1 cellular context compared by ENCODE assay signal in the genomic region with DNA sequence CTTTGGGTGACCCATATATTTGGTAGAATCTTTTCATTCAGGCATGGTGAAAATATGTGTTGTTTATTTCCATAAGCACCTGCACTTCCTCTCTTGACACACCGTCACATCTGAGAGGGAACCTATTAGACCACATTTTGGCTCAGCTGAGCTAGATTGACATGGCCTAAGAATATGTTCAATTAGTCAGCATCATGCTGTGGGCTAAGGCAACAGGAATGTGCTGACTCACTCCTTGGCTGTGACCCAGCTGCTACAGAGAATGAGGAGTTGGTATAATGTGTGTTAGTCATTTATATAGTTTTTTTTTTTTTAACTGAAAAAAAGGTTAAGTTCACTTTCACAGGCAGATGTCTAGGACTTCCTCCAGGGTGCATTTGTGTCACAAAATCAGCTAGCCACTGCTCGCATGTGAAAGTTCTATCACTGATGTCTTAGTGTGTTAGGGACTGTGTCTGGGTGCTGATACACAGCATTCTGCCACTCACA.
A peak's percentile ranks its signal among the peaks of the same experiment; 100 is the strongest.
TF ChIP-seq lines count a peak whose summit lies in the region.

No MANE protein-coding gene starts in this region.

TF ChIP-seq in GM12878, 131 proteins besides CTCF, POLR2A, EP300 and RAD21 (continued from another document and continues in another):
- TF ChIP-seq, protein P1, sequence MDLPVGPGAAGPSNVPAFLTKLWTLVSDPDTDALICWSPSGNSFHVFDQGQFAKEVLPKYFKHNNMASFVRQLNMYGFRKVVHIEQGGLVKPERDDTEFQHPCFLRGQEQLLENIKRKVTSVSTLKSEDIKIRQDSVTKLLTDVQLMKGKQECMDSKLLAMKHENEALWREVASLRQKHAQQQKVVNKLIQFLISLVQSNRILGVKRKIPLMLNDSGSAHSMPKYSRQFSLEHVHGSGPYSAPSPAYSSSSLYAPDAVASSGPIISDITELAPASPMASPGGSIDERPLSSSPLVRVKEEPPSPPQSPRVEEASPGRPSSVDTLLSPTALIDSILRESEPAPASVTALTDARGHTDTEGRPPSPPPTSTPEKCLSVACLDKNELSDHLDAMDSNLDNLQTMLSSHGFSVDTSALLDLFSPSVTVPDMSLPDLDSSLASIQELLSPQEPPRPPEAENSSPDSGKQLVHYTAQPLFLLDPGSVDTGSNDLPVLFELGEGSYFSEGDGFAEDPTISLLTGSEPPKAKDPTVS (IDR thresholded peaks at IDR 0.05; ENCODE audit: low read depth, low read length) = no peak
- TF ChIP-seq GATAD2B (conservative IDR thresholded peaks at IDR 0.05; ENCODE audit: low read depth) = no peak
- 0 out of 2 replicates have a peak, but pooled peaks have one; percentile 8 for TF ChIP-seq YY1 (IDR thresholded peaks at IDR 0.05; ENCODE audit: low read depth, low read length)
- TF ChIP-seq NFYA (IDR thresholded peaks at IDR 0.05; ENCODE audit: borderline replicate concordance, low read depth, low read length) = no peak
- TF ChIP-seq E2F8 (IDR thresholded peaks at IDR 0.05; ENCODE audit: low read depth, partially characterized antibody) = no peak
- 0 out of 2 replicates have a peak, but pooled peaks have one; percentile 24 for TF ChIP-seq ATF7 (IDR thresholded peaks at IDR 0.05; ENCODE audit: low read depth)
- TF ChIP-seq RBBP5 (conservative IDR thresholded peaks at IDR 0.05) = no peak
- peak; percentile 77 for TF ChIP-seq RUNX3 (IDR thresholded peaks at IDR 0.05; ENCODE audit: low read length)
- peak; percentile 93 for TF ChIP-seq PKNOX1 (IDR thresholded peaks at IDR 0.05)
- TF ChIP-seq POU2F2 (IDR thresholded peaks at IDR 0.05; ENCODE audit: borderline replicate concordance, low read depth, low read length) = no peak
- TF ChIP-seq, protein P2, sequence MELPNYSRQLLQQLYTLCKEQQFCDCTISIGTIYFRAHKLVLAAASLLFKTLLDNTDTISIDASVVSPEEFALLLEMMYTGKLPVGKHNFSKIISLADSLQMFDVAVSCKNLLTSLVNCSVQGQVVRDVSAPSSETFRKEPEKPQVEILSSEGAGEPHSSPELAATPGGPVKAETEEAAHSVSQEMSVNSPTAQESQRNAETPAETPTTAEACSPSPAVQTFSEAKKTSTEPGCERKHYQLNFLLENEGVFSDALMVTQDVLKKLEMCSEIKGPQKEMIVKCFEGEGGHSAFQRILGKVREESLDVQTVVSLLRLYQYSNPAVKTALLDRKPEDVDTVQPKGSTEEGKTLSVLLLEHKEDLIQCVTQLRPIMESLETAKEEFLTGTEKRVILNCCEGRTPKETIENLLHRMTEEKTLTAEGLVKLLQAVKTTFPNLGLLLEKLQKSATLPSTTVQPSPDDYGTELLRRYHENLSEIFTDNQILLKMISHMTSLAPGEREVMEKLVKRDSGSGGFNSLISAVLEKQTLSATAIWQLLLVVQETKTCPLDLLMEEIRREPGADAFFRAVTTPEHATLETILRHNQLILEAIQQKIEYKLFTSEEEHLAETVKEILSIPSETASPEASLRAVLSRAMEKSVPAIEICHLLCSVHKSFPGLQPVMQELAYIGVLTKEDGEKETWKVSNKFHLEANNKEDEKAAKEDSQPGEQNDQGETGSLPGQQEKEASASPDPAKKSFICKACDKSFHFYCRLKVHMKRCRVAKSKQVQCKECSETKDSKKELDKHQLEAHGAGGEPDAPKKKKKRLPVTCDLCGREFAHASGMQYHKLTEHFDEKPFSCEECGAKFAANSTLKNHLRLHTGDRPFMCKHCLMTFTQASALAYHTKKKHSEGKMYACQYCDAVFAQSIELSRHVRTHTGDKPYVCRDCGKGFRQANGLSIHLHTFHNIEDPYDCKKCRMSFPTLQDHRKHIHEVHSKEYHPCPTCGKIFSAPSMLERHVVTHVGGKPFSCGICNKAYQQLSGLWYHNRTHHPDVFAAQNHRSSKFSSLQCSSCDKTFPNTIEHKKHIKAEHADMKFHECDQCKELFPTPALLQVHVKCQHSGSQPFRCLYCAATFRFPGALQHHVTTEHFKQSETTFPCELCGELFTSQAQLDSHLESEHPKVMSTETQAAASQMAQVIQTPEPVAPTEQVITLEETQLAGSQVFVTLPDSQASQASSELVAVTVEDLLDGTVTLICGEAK (IDR thresholded peaks at IDR 0.05; ENCODE audit: borderline replicate concordance) = no peak
- peak; percentile 78 for TF ChIP-seq ZNF384 (IDR thresholded peaks at IDR 0.05; ENCODE audit: borderline replicate concordance, low read depth, low read length)
- TF ChIP-seq IKZF2 (IDR thresholded peaks at IDR 0.05) = peak in 1 of 2 experiments; percentile 17; a peak in 1 of 4 replicates
- TF ChIP-seq NFIC (IDR thresholded peaks at IDR 0.05; ENCODE audit: low read depth, low read length) = peak; percentile 64; the same call in 1 of the 2 replicates
- no peak for TF ChIP-seq SIN3A (IDR thresholded peaks at IDR 0.05; ENCODE audit: low read depth, low read length)
- TF ChIP-seq PAX5 (IDR thresholded peaks at IDR 0.05; ENCODE audit: borderline replicate concordance, low read depth, low read length) = no peak
- 0 out of 2 replicates have a peak, but pooled peaks have one; percentile 24 for TF ChIP-seq MEF2A (IDR thresholded peaks at IDR 0.05; ENCODE audit: insufficient read depth, low read depth, low read length)
- TF ChIP-seq NFXL1 (IDR thresholded peaks at IDR 0.05; ENCODE audit: borderline replicate concordance) = no peak
- no peak for TF ChIP-seq IRF3 (IDR thresholded peaks at IDR 0.05)
- TF ChIP-seq CREM (IDR thresholded peaks at IDR 0.05; ENCODE audit: low read depth) = peak; percentile 41; the same call in 1 of the 2 replicates
- TF ChIP-seq MXI1 (IDR thresholded peaks at IDR 0.05; ENCODE audit: low read depth, low read length) = no peak
- TF ChIP-seq, protein P3, sequence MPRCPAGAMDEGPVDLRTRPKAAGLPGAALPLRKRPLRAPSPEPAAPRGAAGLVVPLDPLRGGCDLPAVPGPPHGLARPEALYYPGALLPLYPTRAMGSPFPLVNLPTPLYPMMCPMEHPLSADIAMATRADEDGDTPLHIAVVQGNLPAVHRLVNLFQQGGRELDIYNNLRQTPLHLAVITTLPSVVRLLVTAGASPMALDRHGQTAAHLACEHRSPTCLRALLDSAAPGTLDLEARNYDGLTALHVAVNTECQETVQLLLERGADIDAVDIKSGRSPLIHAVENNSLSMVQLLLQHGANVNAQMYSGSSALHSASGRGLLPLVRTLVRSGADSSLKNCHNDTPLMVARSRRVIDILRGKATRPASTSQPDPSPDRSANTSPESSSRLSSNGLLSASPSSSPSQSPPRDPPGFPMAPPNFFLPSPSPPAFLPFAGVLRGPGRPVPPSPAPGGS (IDR thresholded peaks at IDR 0.05; ENCODE audit: borderline replicate concordance, insufficient read depth, low read depth, low read length, poor library complexity, severe bottlenecking) = peak; percentile 45
- TF ChIP-seq BHLHE40 (IDR thresholded peaks at IDR 0.05; ENCODE audit: borderline replicate concordance in 1 of 2, low read depth in 2 of 2, low read length in 1 of 2) = no peak
- TF ChIP-seq CREB1 (IDR thresholded peaks at IDR 0.05; ENCODE audit: low read depth) = peak; percentile 21; the same call in 1 of the 2 replicates
- TF ChIP-seq, protein P4, sequence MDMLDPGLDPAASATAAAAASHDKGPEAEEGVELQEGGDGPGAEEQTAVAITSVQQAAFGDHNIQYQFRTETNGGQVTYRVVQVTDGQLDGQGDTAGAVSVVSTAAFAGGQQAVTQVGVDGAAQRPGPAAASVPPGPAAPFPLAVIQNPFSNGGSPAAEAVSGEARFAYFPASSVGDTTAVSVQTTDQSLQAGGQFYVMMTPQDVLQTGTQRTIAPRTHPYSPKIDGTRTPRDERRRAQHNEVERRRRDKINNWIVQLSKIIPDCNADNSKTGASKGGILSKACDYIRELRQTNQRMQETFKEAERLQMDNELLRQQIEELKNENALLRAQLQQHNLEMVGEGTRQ (IDR thresholded peaks at IDR 0.05; ENCODE audit: borderline replicate concordance, low read depth, low read length) = no peak
- no peak for TF ChIP-seq CEBPB (IDR thresholded peaks at IDR 0.05; ENCODE audit: borderline replicate concordance in 1 of 2, low read depth in 2 of 2, low read length in 2 of 2)
- TF ChIP-seq BCL11A (IDR thresholded peaks at IDR 0.05; ENCODE audit: low read depth, low read length) = 0 out of 2 replicates have a peak, but pooled peaks have one; percentile 56
- peak; percentile 53; the same call in 1 of the 2 replicates for TF ChIP-seq TCF12 (IDR thresholded peaks at IDR 0.05; ENCODE audit: low read depth, low read length)
- TF ChIP-seq JUNB (IDR thresholded peaks at IDR 0.05) = peak; percentile 82
- TF ChIP-seq, protein P5, sequence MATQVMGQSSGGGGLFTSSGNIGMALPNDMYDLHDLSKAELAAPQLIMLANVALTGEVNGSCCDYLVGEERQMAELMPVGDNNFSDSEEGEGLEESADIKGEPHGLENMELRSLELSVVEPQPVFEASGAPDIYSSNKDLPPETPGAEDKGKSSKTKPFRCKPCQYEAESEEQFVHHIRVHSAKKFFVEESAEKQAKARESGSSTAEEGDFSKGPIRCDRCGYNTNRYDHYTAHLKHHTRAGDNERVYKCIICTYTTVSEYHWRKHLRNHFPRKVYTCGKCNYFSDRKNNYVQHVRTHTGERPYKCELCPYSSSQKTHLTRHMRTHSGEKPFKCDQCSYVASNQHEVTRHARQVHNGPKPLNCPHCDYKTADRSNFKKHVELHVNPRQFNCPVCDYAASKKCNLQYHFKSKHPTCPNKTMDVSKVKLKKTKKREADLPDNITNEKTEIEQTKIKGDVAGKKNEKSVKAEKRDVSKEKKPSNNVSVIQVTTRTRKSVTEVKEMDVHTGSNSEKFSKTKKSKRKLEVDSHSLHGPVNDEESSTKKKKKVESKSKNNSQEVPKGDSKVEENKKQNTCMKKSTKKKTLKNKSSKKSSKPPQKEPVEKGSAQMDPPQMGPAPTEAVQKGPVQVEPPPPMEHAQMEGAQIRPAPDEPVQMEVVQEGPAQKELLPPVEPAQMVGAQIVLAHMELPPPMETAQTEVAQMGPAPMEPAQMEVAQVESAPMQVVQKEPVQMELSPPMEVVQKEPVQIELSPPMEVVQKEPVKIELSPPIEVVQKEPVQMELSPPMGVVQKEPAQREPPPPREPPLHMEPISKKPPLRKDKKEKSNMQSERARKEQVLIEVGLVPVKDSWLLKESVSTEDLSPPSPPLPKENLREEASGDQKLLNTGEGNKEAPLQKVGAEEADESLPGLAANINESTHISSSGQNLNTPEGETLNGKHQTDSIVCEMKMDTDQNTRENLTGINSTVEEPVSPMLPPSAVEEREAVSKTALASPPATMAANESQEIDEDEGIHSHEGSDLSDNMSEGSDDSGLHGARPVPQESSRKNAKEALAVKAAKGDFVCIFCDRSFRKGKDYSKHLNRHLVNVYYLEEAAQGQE (IDR thresholded peaks at IDR 0.05; ENCODE audit: low read depth, low read length) = no peak
- no peak for TF ChIP-seq RAD51 (IDR thresholded peaks at IDR 0.05)
- TF ChIP-seq ATF3 (IDR thresholded peaks at IDR 0.05; ENCODE audit: borderline replicate concordance, extremely low read depth, low read depth, low read length) = no peak
- no peak for TF ChIP-seq MTA3 (IDR thresholded peaks at IDR 0.05; ENCODE audit: borderline replicate concordance, low read length)
- TF ChIP-seq IRF5 (IDR thresholded peaks at IDR 0.05; ENCODE audit: borderline replicate concordance) = no peak
- TF ChIP-seq E2F4 (IDR thresholded peaks at IDR 0.05; ENCODE audit: low read depth, low read length) = no peak
